11 cellular contexts compared by ENCODE assay signal in genomic region chr2:27261241-27261925, GRCh38. TPM values are rescaled to one million over a fixed set of nuclear protein-coding genes. Genes with fewer than 3 reads are reported as not detected.
DNase-seq lines count a peak whose midpoint lies in the region; ATAC-seq and TF ChIP-seq lines count a peak whose summit lies in the region.
"Had no signal": no experiment of that assay in that cellular context is flagged by ENCODE, and none has a peak within 500 bp of the region (broad histone marks: within the 10 kb centered on the region; RNA-seq: fewer than 3 reads in every experiment).

No MANE protein-coding gene starts in this region.

- H3K9ac ChIP-seq in iPS-15b (ENCODE audit: low read depth, low read length), result no peak overlapping the region

- peaks cover 26% of the 10 kb centered on the region for H3K4me1 Mint-ChIP-seq in activated CD8-positive, alpha-beta T cell treated with anti-CD3 and anti-CD28 coated beads, Interleukin-2, amount 10 ng/mL, durations not matched to agents 7 days and 5 days (ENCODE audit: low read depth)

- H3K4me3 ChIP-seq in cardiac muscle cell, result peak overlapping the region; percentile 92
- peak overlapping the region; percentile 58 for H3K4me3 ChIP-seq in iPS-15b (ENCODE audit: low read depth, low read length)
- H3K4me3 ChIP-seq in suprapubic skin, result peak overlapping the region; percentile 52

- intact Hi-C loops in cardiac septum (cut with DNase I), result no loop called here

- H3K27me3 Mint-ChIP-seq in activated CD8-positive, alpha-beta T cell treated with anti-CD3 and anti-CD28 coated beads, Interleukin-2, amount 10 ng/mL, durations not matched to agents 7 days and 5 days (ENCODE audit: low read depth), result peaks cover 46% of the 10 kb centered on the region

- no peaks in the 10 kb centered on the region for H3K9me3 Mint-ChIP-seq in activated CD8-positive, alpha-beta T cell treated with anti-CD3 and anti-CD28 coated beads, Interleukin-2, amount 10 ng/mL, durations not matched to agents 7 days and 5 days (ENCODE audit: insufficient read depth)

- H3K9me3 ChIP-seq in cardiac muscle cell (ENCODE audit: low read depth) (no peaks in the 10 kb centered on the region), iPS-15b (ENCODE audit: control insufficient read depth, insufficient read depth, low read length) (no peaks in the 10 kb centered on the region), suprapubic skin (no peaks in the 10 kb centered on the region)
- H3K9me3 ChIP-seq: colonic mucosa had no signal

- H3K27me3 ChIP-seq in cardiac muscle cell, result peaks cover 4% of the 10 kb centered on the region
- H3K27me3 ChIP-seq in iPS-15b (ENCODE audit: control insufficient read depth, insufficient read depth, low read length), result peaks cover 62% of the 10 kb centered on the region
- peaks cover 98% of the 10 kb centered on the region for H3K27me3 ChIP-seq in suprapubic skin

- POLR2A ChIA-PET in activated CD8-positive, alpha-beta T cell treated with anti-CD3 and anti-CD28 coated beads, Interleukin-2, amount 10 ng/mL, durations not matched to agents 7 days and 5 days (lab: Charles Lee), result no interaction called here

- H3K4me3 Mint-ChIP-seq in activated CD8-positive, alpha-beta T cell treated with anti-CD3 and anti-CD28 coated beads, Interleukin-2, amount 10 ng/mL, durations not matched to agents 7 days and 5 days, result peak overlapping the region; percentile 37

- DNase-seq in cardiac muscle cell (ENCODE audit: low read depth in 1 of 2, low spot score in 1 of 2) (no peak), cardiac septum (ENCODE audit: low spot score) (no peak), suprapubic skin (ENCODE audit: low spot score in 2 of 2) (no peak)
- DNase-seq in activated CD8-positive, alpha-beta T cell treated with anti-CD3 and anti-CD28 coated beads, Interleukin-2, amount 10 ng/mL, durations not matched to agents 7 days and 5 days, result no peak
- DNase-seq: colonic mucosa, NCI-H187 treated with DMSO at 0.1 percent for 48 hours had no signal

- no peak overlapping the region for H3K27ac Mint-ChIP-seq in activated CD8-positive, alpha-beta T cell treated with anti-CD3 and anti-CD28 coated beads, Interleukin-2, amount 10 ng/mL, durations not matched to agents 7 days and 5 days

- CTCF ChIA-PET in activated CD8-positive, alpha-beta T cell treated with anti-CD3 and anti-CD28 coated beads, Interleukin-2, amount 10 ng/mL, durations not matched to agents 7 days and 5 days (lab: Charles Lee), result interaction anchor here (1.6 to 6.1 kb wide), 2 partner anchors 41 to 92 kb away, joined by 3 to 45 read pairs; no protein-coding TSS in a partner anchor

- WGBS in suprapubic skin, result 52% methylated on average over 11 of the region's 11 CpGs

- no peak for TF ChIP-seq POLR2A in suprapubic skin (IDR thresholded peaks at IDR 0.05)

- ATAC-seq in activated CD8-positive, alpha-beta T cell treated with anti-CD3 and anti-CD28 coated beads, Interleukin-2, amount 10 ng/mL, durations not matched to agents 7 days and 5 days, result no peak
- ATAC-seq in GM21367 (IDR thresholded peaks at IDR 0.05; ENCODE audit: unreplicated experiment) (no peak), GM18907 (IDR thresholded peaks at IDR 0.05; ENCODE audit: unreplicated experiment) (no peak), HG03521 (IDR thresholded peaks at IDR 0.05; ENCODE audit: unreplicated experiment) (no peak)

- no peak for TF ChIP-seq CTCF in cardiac muscle cell (IDR thresholded peaks at IDR 0.05; ENCODE audit: low read depth, low read length)
- no peak for TF ChIP-seq CTCF in suprapubic skin (IDR thresholded peaks at IDR 0.05)

- H3K27ac ChIP-seq in cardiac muscle cell (no peak overlapping the region), suprapubic skin (no peak overlapping the region)
- H3K27ac ChIP-seq: colonic mucosa had no signal

- no peak for TF ChIP-seq EP300 in suprapubic skin (IDR thresholded peaks at IDR 0.05)

- peaks cover 23% of the 10 kb centered on the region for H3K4me1 ChIP-seq in cardiac muscle cell (ENCODE audit: low read depth)
- no peaks in the 10 kb centered on the region for H3K4me1 ChIP-seq in iPS-15b (ENCODE audit: control insufficient read depth, insufficient read depth, low read length)
- peaks cover 38% of the 10 kb centered on the region for H3K4me1 ChIP-seq in suprapubic skin

- H3K36me3 Mint-ChIP-seq in activated CD8-positive, alpha-beta T cell treated with anti-CD3 and anti-CD28 coated beads, Interleukin-2, amount 10 ng/mL, durations not matched to agents 7 days and 5 days (ENCODE audit: low read depth), result no peaks in the 10 kb centered on the region

- H3K36me3 ChIP-seq in cardiac muscle cell (peaks cover 14% of the 10 kb centered on the region), iPS-15b (ENCODE audit: control insufficient read depth, insufficient read depth, low read length) (no peaks in the 10 kb centered on the region), suprapubic skin (no peaks in the 10 kb centered on the region)
- H3K36me3 ChIP-seq: colonic mucosa had no signal

RNA-seq across cellular contexts. Expression of gene SLC30A3, which starts 1.5 kb away (rescaled TPM):
- total RNA-seq in cardiac muscle cell (75.1 and 84.7 TPM in 2 replicates), cardiac septum (10.2 TPM), suprapubic skin (not detected)
- polyA plus RNA-seq in cardiac muscle cell, result 111 and 139 TPM in 2 replicates
- not detected for total RNA-seq in activated CD8-positive, alpha-beta T cell treated with anti-CD3 and anti-CD28 coated beads, Interleukin-2, amount 10 ng/mL, durations not matched to agents 7 days and 5 days
- total RNA-seq: colonic mucosa had no signal

RNA-seq across cellular contexts. Expression of gene DNAJC5G, which starts 13.8 kb away (rescaled TPM):
- total RNA-seq in cardiac muscle cell (3.6 and 14.1 TPM in 2 replicates), cardiac septum (1.6 TPM), suprapubic skin (not detected)
- polyA plus RNA-seq in cardiac muscle cell, result 4.4 and 7.5 TPM in 2 replicates
- total RNA-seq in activated CD8-positive, alpha-beta T cell treated with anti-CD3 and anti-CD28 coated beads, Interleukin-2, amount 10 ng/mL, durations not matched to agents 7 days and 5 days, result not detected
- total RNA-seq: colonic mucosa; T-helper 2 cell treated with Interferon-gamma antibody and Interleukin-4, amounts not matched to agents 100 ng/mL and 5 ng/mL, for 36 hours had no signal

RNA-seq across cellular contexts. Expression of gene TRIM54, which starts 20.8 kb away (rescaled TPM):
- 53.1 and 65.9 TPM in 2 replicates for total RNA-seq in cardiac muscle cell
- polyA plus RNA-seq in cardiac muscle cell, result 41.6 and 46.7 TPM in 2 replicates
- total RNA-seq in cardiac septum, result 218 TPM
- total RNA-seq in activated CD8-positive, alpha-beta T cell treated with anti-CD3 and anti-CD28 coated beads, Interleukin-2, amount 10 ng/mL, durations not matched to agents 7 days and 5 days, result under 1 TPM; 0.26 to 0.31 TPM
- total RNA-seq in suprapubic skin, result not detected
- total RNA-seq: T-helper 2 cell treated with Interferon-gamma antibody and Interleukin-4, amounts not matched to agents 100 ng/mL and 5 ng/mL, for 36 hours had no signal

RNA-seq across cellular contexts. Expression of gene CAD, which starts 44.2 kb away (rescaled TPM):
- total RNA-seq in cardiac muscle cell (31.1 and 51.7 TPM in 2 replicates), cardiac septum (11.0 TPM), suprapubic skin (10 to 100 TPM; 33.7 to 64.8 (median 42.1) TPM)
- polyA plus RNA-seq in cardiac muscle cell, result 30.1 and 31.0 TPM in 2 replicates
- 10 to 100 TPM; 83.7 to 85.1 TPM for total RNA-seq in activated CD8-positive, alpha-beta T cell treated with anti-CD3 and anti-CD28 coated beads, Interleukin-2, amount 10 ng/mL, durations not matched to agents 7 days and 5 days

RNA-seq across cellular contexts. Expression of gene UCN, which starts 46.9 kb away (rescaled TPM):
- total RNA-seq in cardiac muscle cell (6.6 and 14.8 TPM in 2 replicates), cardiac septum (2.1 TPM), suprapubic skin (1 to 10 TPM in 2 of 4 donors, not detected in 2; 2.1 to 3.9 TPM)
- polyA plus RNA-seq in cardiac muscle cell, result 3.2 and 5.8 TPM in 2 replicates
- 1 to 10 TPM; 2.2 to 2.6 TPM for total RNA-seq in activated CD8-positive, alpha-beta T cell treated with anti-CD3 and anti-CD28 coated beads, Interleukin-2, amount 10 ng/mL, durations not matched to agents 7 days and 5 days

Comparison
In these comparisons a context has a peak if more than half of its experiments do, and no peak if none do; other contexts are left out.
1. RNA of gene SLC30A3, which starts 1.5 kb away (total RNA-seq): 75.1 to 84.7 TPM in cardiac muscle cell and 10.2 TPM in cardiac septum (single experiment); not detected in activated CD8-positive, alpha-beta T cell treated with anti-CD3 and anti-CD28 coated beads, Interleukin-2, amount 10 ng/mL, durations not matched to agents 7 days and 5 days and not detected in suprapubic skin; every median in the first group is over 10 times any median in the second.
2. RNA of gene TRIM54, which starts 20.8 kb away (total RNA-seq): 218 TPM in cardiac septum (single experiment) and 53.1 to 65.9 TPM in cardiac muscle cell; 0.26 to 0.31 TPM in activated CD8-positive, alpha-beta T cell treated with anti-CD3 and anti-CD28 coated beads, Interleukin-2, amount 10 ng/mL, durations not matched to agents 7 days and 5 days and not detected in suprapubic skin; every median in the first group is over 10 times any median in the second.
3. Peak in every context shown above with its lines, with median percentiles within 50 percentile points of each other: H3K4me3 ChIP-seq.